Comparison of ENCODE assay signal across 13 cellular contexts in genomic region chr12:111705672-111706071, GRCh38.
"Had no signal": no experiment of that assay in that cellular context is flagged by ENCODE, and none has a peak within 500 bp of the region (broad histone marks: within the 10 kb centered on the region; RNA-seq: fewer than 3 reads in every experiment).

No MANE protein-coding gene starts in this region.

- DNase-seq: activated CD4-positive, alpha-beta T cell treated with anti-CD3 and anti-CD28 coated beads, Interleukin-2, amount 50 U/mL, for 4 hours; activated CD4-positive, CD25-positive, alpha-beta regulatory T cell treated with anti-CD3 and anti-CD28 coated beads, Interleukin-2, amount 50 U/mL, for 72 hours; activated gamma-delta T cell; activated naive CD8-positive, alpha-beta T cell treated with anti-CD3 and anti-CD28 coated beads for 36 hours; activated T-cell treated with anti-CD3 and anti-CD28 coated beads, Interleukin-2, amount 50 U/mL, for 48 hours; gastrocnemius medialis; left ventricle myocardium superior; mesendoderm; stimulated activated CD4-positive, alpha-beta T cell treated with anti-CD3 and anti-CD28 coated beads, Interleukin-2, amount 100 ng/mL, for 48 hours; stimulated activated naive CD4-positive, alpha-beta T cell treated with Interleukin-2 at 50 U/mL for 16 hours; T-helper 17 cell; upper lobe of left lung had no signal

- H3K4me1 Mint-ChIP-seq: activated naive CD8-positive, alpha-beta T cell treated with anti-CD3 and anti-CD28 coated beads for 36 hours; neural crest cell; T-helper 17 cell had no signal

- H3K27ac Mint-ChIP-seq: activated naive CD8-positive, alpha-beta T cell treated with anti-CD3 and anti-CD28 coated beads for 36 hours; T-helper 17 cell had no signal

- H3K4me3 Mint-ChIP-seq: activated naive CD8-positive, alpha-beta T cell treated with anti-CD3 and anti-CD28 coated beads for 36 hours; neural crest cell; T-helper 17 cell had no signal

- H3K27me3 Mint-ChIP-seq: activated naive CD8-positive, alpha-beta T cell treated with anti-CD3 and anti-CD28 coated beads for 36 hours; T-helper 17 cell had no signal

- H3K9me3 Mint-ChIP-seq: activated naive CD8-positive, alpha-beta T cell treated with anti-CD3 and anti-CD28 coated beads for 36 hours; neural crest cell had no signal
